In the genomic region with DNA sequence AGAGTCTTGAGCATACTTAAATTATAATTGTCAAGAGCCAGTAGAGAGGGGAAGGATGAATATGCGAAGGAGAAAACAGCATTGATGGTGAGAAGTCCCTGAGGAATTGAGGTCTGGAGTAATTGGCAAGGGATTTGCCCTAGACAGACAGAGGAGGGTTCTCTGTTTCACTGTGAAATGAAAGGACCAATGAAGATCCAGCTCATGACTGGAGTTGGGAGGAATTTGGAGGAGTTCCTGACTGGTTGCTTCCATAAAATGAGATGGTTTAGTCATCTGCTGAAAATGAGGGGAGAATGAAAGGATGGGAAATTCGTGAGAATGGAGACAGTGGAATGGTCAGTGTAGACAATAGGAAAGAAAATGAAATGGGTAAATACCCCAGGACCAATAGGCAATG, we compare ENCODE assay signal across 1 cellular context.
TF ChIP-seq lines count a peak whose summit lies in the region.

No MANE protein-coding gene starts in this region.

TF ChIP-seq in IMR-90, 13 proteins besides CTCF, POLR2A, EP300 and RAD21:
- TF ChIP-seq, protein P1, sequence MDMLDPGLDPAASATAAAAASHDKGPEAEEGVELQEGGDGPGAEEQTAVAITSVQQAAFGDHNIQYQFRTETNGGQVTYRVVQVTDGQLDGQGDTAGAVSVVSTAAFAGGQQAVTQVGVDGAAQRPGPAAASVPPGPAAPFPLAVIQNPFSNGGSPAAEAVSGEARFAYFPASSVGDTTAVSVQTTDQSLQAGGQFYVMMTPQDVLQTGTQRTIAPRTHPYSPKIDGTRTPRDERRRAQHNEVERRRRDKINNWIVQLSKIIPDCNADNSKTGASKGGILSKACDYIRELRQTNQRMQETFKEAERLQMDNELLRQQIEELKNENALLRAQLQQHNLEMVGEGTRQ (IDR thresholded peaks at IDR 0.05; ENCODE audit: low read depth, low read length) = no peak
- TF ChIP-seq CEBPB (IDR thresholded peaks at IDR 0.05; ENCODE audit: low read depth, low read length) = no peak
- TF ChIP-seq FOS (IDR thresholded peaks at IDR 0.05; ENCODE audit: low read depth, low read length) = no peak
- no peak for TF ChIP-seq MAZ (IDR thresholded peaks at IDR 0.05; ENCODE audit: borderline replicate concordance, low read depth, low read length)
- no peak for TF ChIP-seq BHLHE40 (IDR thresholded peaks at IDR 0.05; ENCODE audit: low read depth, low read length)
- TF ChIP-seq MXI1 (IDR thresholded peaks at IDR 0.05; ENCODE audit: borderline replicate concordance, low read depth, low read length) = no peak
- TF ChIP-seq MAFK (IDR thresholded peaks at IDR 0.05; ENCODE audit: low read depth, low read length) = no peak
- no peak for TF ChIP-seq CHD1 (IDR thresholded peaks at IDR 0.05; ENCODE audit: low read depth, low read length)
